2 cellular contexts compared by ENCODE assay signal in the genomic region with DNA sequence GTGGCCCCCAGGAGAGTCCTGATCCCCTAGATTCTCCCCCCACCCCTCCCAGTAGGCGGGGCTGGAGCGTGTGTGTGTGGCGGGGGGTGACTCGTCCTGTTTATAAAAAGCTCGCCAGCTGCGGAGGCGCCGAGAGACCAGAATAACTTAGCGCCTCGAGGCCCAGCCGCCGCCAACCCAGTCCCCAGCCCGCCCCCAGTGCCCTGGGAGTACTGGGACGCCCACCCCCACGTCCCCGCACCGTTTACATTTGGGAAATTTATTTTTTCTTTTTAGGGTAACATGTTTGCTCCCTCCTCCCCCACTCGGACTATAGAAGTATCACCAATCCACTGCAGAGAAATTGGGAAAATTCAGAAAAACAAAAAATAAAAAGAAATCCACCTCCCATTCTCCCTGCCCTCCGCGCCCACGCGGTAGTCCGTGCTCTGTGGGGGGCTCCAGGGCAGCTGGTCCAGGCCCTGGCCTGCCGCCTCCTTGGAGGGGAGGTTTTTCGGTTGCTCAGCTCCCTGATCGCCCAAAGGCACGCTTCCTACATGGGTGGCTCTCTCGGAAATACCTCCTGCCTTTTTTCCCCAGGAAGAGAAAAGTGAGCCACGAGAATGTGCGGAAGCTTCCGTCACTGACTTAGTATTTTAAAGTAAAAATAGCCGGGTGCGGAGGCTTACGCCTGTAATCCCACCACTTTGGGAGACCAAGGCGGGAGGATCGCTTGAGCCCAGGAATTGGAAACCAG.
A peak's percentile ranks its signal among the peaks of the same experiment; 100 is the strongest.
TF ChIP-seq lines count a peak whose summit lies in the region.

No MANE protein-coding gene starts in this region.

TF ChIP-seq in IMR-90, 13 proteins besides CTCF, POLR2A, EP300 and RAD21:
- TF ChIP-seq MXI1 (IDR thresholded peaks at IDR 0.05; ENCODE audit: borderline replicate concordance, low read depth, low read length) (no peak), BHLHE40 (IDR thresholded peaks at IDR 0.05; ENCODE audit: low read depth, low read length) (no peak; the same call in 1 of the 2 replicates), SMC3 (IDR thresholded peaks at IDR 0.05; ENCODE audit: low read depth, low read length) (no peak), MAFK (IDR thresholded peaks at IDR 0.05; ENCODE audit: low read depth, low read length) (no peak), USF2 (IDR thresholded peaks at IDR 0.05; ENCODE audit: low read depth, low read length) (no peak), RCOR1 (IDR thresholded peaks at IDR 0.05; ENCODE audit: insufficient replicate concordance, low read length) (no peak), CEBPB (IDR thresholded peaks at IDR 0.05; ENCODE audit: low read depth, low read length) (no peak), MAZ (IDR thresholded peaks at IDR 0.05; ENCODE audit: borderline replicate concordance, low read depth, low read length) (peak; percentile 97), FOS (IDR thresholded peaks at IDR 0.05; ENCODE audit: low read depth, low read length) (peak; percentile 50)

TF ChIP-seq in GM12878, 131 proteins besides CTCF, POLR2A, EP300 and RAD21:
- no peak for TF ChIP-seq BHLHE40 (IDR thresholded peaks at IDR 0.05; ENCODE audit: borderline replicate concordance in 1 of 2, low read depth in 2 of 2, low read length in 1 of 2)
- no peak for TF ChIP-seq BRCA1 (IDR thresholded peaks at IDR 0.05; ENCODE audit: low read depth, low read length)
- TF ChIP-seq CHD4 (IDR thresholded peaks at IDR 0.05) = no peak
- peak; percentile 66; the same call in 1 of the 2 replicates for TF ChIP-seq TCF12 (IDR thresholded peaks at IDR 0.05; ENCODE audit: low read depth, low read length)
- no peak for TF ChIP-seq CREM (IDR thresholded peaks at IDR 0.05; ENCODE audit: low read depth)
- no peak for TF ChIP-seq ZNF24 (IDR thresholded peaks at IDR 0.05)
- no peak for TF ChIP-seq STAT3 (IDR thresholded peaks at IDR 0.05; ENCODE audit: low read depth, low read length)
- 0 out of 2 replicates have a peak, but pooled peaks have one; percentile 9 for TF ChIP-seq MXI1 (IDR thresholded peaks at IDR 0.05; ENCODE audit: low read depth, low read length)
- TF ChIP-seq MLLT1 (IDR thresholded peaks at IDR 0.05) = peak; percentile 83
- no peak for TF ChIP-seq IKZF1 (conservative IDR thresholded peaks at IDR 0.05)
- TF ChIP-seq CREB1 (IDR thresholded peaks at IDR 0.05; ENCODE audit: low read depth) = 0 out of 2 replicates have a peak, but pooled peaks have one; percentile 38
- no peak for TF ChIP-seq NRF1 (conservative IDR thresholded peaks at IDR 0.05; ENCODE audit: low read depth, low read length)
- no peak for TF ChIP-seq SMC3 (IDR thresholded peaks at IDR 0.05; ENCODE audit: borderline replicate concordance, low read length)
- TF ChIP-seq YBX1 (IDR thresholded peaks at IDR 0.05) = no peak
- no peak for TF ChIP-seq YY1 (IDR thresholded peaks at IDR 0.05; ENCODE audit: low read depth, low read length)
- TF ChIP-seq CHD2 (IDR thresholded peaks at IDR 0.05; ENCODE audit: borderline replicate concordance, low read depth, low read length) = no peak
- TF ChIP-seq, protein P1, sequence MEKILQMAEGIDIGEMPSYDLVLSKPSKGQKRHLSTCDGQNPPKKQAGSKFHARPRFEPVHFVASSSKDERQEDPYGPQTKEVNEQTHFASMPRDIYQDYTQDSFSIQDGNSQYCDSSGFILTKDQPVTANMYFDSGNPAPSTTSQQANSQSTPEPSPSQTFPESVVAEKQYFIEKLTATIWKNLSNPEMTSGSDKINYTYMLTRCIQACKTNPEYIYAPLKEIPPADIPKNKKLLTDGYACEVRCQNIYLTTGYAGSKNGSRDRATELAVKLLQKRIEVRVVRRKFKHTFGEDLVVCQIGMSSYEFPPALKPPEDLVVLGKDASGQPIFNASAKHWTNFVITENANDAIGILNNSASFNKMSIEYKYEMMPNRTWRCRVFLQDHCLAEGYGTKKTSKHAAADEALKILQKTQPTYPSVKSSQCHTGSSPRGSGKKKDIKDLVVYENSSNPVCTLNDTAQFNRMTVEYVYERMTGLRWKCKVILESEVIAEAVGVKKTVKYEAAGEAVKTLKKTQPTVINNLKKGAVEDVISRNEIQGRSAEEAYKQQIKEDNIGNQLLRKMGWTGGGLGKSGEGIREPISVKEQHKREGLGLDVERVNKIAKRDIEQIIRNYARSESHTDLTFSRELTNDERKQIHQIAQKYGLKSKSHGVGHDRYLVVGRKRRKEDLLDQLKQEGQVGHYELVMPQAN (conservative IDR thresholded peaks at IDR 0.05) = 0 out of 2 replicates have a peak, but pooled peaks have one; percentile 21
- no peak for TF ChIP-seq ZBTB40 (IDR thresholded peaks at IDR 0.05; ENCODE audit: borderline replicate concordance)
- no peak for TF ChIP-seq PRDM15 (CRISPR knock-in tag; IDR thresholded peaks at IDR 0.05)
- no peak; the same call in 1 of the 2 replicates for TF ChIP-seq EED (IDR thresholded peaks at IDR 0.05; ENCODE audit: low read depth)
- TF ChIP-seq MEF2B (IDR thresholded peaks at IDR 0.05; ENCODE audit: partially characterized antibody, poor library complexity, severe bottlenecking) = peak; percentile 35
- 0 out of 2 replicates have a peak, but pooled peaks have one; percentile 23 for TF ChIP-seq MEF2A (IDR thresholded peaks at IDR 0.05; ENCODE audit: insufficient read depth, low read depth, low read length)
- no peak for TF ChIP-seq E2F4 (IDR thresholded peaks at IDR 0.05; ENCODE audit: low read depth, low read length)
- TF ChIP-seq EGR1 (IDR thresholded peaks at IDR 0.05; ENCODE audit: borderline replicate concordance in 1 of 2, low read depth in 2 of 2, low read length in 2 of 2) = peak in 1 of 2 experiments; percentile 61; a peak in 2 of 3 replicates
TF ChIP-seq in GM12878: peak in this region for 8.
